31 cellular contexts compared by ENCODE assay signal in genomic region chr11:75762158-75762557, GRCh38. TPM values are rescaled to one million over a fixed set of nuclear protein-coding genes. Genes with fewer than 3 reads are reported as not detected.
"Had no signal": no experiment of that assay in that cellular context is flagged by ENCODE, and none has a peak within 500 bp of the region (broad histone marks: within the 10 kb centered on the region; RNA-seq: fewer than 3 reads in every experiment).

No MANE protein-coding gene starts in this region.

- H3K27me3 ChIP-seq: ascending aorta, body of pancreas had no signal

- H3K4me1 ChIP-seq: ascending aorta, body of pancreas had no signal

- H3K36me3 Mint-ChIP-seq: activated naive CD8-positive, alpha-beta T cell treated with anti-CD3 and anti-CD28 coated beads, Interleukin-2, amount 10 ng/mL, durations not matched to agents 7 days and 5 days; T-cell had no signal

- H3K9me3 ChIP-seq: ascending aorta, body of pancreas had no signal

- H3K4me3 ChIP-seq: ascending aorta, body of pancreas, SK-N-MC had no signal

- H3K27ac Mint-ChIP-seq: activated B cell treated with CpG ODN at 0.5 μM for 24 hours; activated CD4-positive, alpha-beta memory T cell treated with anti-CD3 and anti-CD28 coated beads, Interleukin-2, amount 10 ng/mL, durations not matched to agents 7 days and 5 days; activated CD4-positive, alpha-beta T cell treated with anti-CD3 and anti-CD28 coated beads for 36 hours; activated naive CD8-positive, alpha-beta T cell treated with anti-CD3 and anti-CD28 coated beads, Interleukin-2, amount 10 ng/mL, durations not matched to agents 7 days and 5 days; T-cell had no signal

- ATAC-seq: activated CD4-positive, alpha-beta T cell treated with anti-CD3 and anti-CD28 coated beads for 36 hours; body of pancreas; Panc1; Right ventricle myocardium inferior; T-cell had no signal

- DNase-seq: activated B cell treated with CpG ODN at 0.5 μM for 24 hours; activated CD4-positive, alpha-beta memory T cell treated with anti-CD3 and anti-CD28 coated beads, Interleukin-2, amount 10 ng/mL, durations not matched to agents 7 days and 5 days; activated CD4-positive, alpha-beta T cell treated with anti-CD3 and anti-CD28 coated beads for 36 hours; activated CD4-positive, alpha-beta T cell treated with anti-CD3 and anti-CD28 coated beads, Interleukin-2, amount 50 U/mL, for 1 hour; activated CD8-positive, alpha-beta memory T cell treated with anti-CD3 and anti-CD28 coated beads, Interleukin-2, amount 50 U/mL, for 4 hours; activated naive CD4-positive, alpha-beta T cell treated with anti-CD3 and anti-CD28 coated beads, Interleukin-2, amount 50 U/mL, for 16 hours; activated naive CD8-positive, alpha-beta T cell treated with anti-CD3 and anti-CD28 coated beads, Interleukin-2, amount 10 ng/mL, durations not matched to agents 7 days and 5 days; activated T-cell treated with anti-CD3 and anti-CD28 coated beads, Interleukin-2, amount 50 U/mL, for 1 hour; central memory CD4-positive, alpha-beta T cell; Karpas-422; MM.1S; NCI-H1105 treated with DMSO at 0.1 percent for 48 hours; NCI-H1436 treated with DMSO at 0.1 percent for 48 hours; NCI-H187; NCI-H2081; NCI-H2171; NCI-H2227 treated with DMSO at 0.1 percent for 48 hours; NCI-H526; NCI-H82; RPMI8226; T-cell; T-helper 2 cell; T1000 had no signal

- H3K27me3 Mint-ChIP-seq: activated B cell treated with CpG ODN at 0.5 μM for 24 hours had no signal

- H3K36me3 ChIP-seq: ascending aorta had no signal

- H3K27ac ChIP-seq: ascending aorta, body of pancreas had no signal

- H3K9me3 Mint-ChIP-seq: activated B cell treated with CpG ODN at 0.5 μM for 24 hours; activated CD4-positive, alpha-beta memory T cell treated with anti-CD3 and anti-CD28 coated beads, Interleukin-2, amount 10 ng/mL, durations not matched to agents 7 days and 5 days; activated naive CD8-positive, alpha-beta T cell treated with anti-CD3 and anti-CD28 coated beads, Interleukin-2, amount 10 ng/mL, durations not matched to agents 7 days and 5 days; T-cell had no signal

- H3K4me3 Mint-ChIP-seq: activated B cell treated with CpG ODN at 0.5 μM for 24 hours; activated CD4-positive, alpha-beta memory T cell treated with anti-CD3 and anti-CD28 coated beads, Interleukin-2, amount 10 ng/mL, durations not matched to agents 7 days and 5 days; activated CD4-positive, alpha-beta T cell treated with anti-CD3 and anti-CD28 coated beads for 36 hours; activated naive CD8-positive, alpha-beta T cell treated with anti-CD3 and anti-CD28 coated beads, Interleukin-2, amount 10 ng/mL, durations not matched to agents 7 days and 5 days; T-cell had no signal

RNA-seq across cellular contexts. Expression of gene MOGAT2, which starts 44.5 kb away (rescaled TPM):
- total RNA-seq: activated CD4-positive, alpha-beta memory T cell treated with anti-CD3 and anti-CD28 coated beads, Interleukin-2, amount 10 ng/mL, durations not matched to agents 7 days and 5 days; activated CD4-positive, alpha-beta T cell treated with anti-CD3 and anti-CD28 coated beads for 36 hours; activated CD8-positive, alpha-beta memory T cell treated with anti-CD3 and anti-CD28 coated beads for 36 hours; activated naive CD8-positive, alpha-beta T cell treated with anti-CD3 and anti-CD28 coated beads, Interleukin-2, amount 10 ng/mL, durations not matched to agents 7 days and 5 days; ascending aorta; body of pancreas; bronchial epithelial cell; NCI-H460 had no signal
